ENCODE assay signal across 12 cellular contexts in the genomic region with DNA sequence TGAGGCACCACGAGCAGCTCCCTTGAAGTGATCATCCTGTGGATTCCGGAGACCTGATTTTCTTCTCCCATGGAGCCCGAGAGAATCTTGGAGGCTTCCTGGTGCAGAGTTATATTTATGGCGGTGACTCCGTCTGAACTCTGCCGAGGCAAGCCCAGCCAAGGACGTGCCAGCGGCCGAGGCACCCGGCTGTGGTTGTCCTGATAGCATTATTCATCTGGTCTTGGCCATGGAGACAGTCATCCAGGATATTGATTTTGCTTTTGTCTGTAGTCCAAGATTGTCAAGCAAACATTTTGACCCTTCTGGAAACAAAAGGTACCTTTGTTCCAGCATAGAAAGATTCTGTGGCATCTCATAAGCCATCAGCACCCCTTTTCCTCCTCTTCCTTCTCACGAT.
"Had no signal": no experiment of that assay in that cellular context is flagged by ENCODE, and none has a peak within 500 bp of the region (broad histone marks: within the 10 kb centered on the region; RNA-seq: fewer than 3 reads in every experiment).

No MANE protein-coding gene starts in this region.

- H3K27ac ChIP-seq: cardiac muscle cell, ovary, thyroid gland, vagina, WERI-Rb-1 had no signal

- H3K9me3 ChIP-seq: ovary, thyroid gland, vagina had no signal

- H3K4me3 Mint-ChIP-seq: activated naive CD4-positive, alpha-beta T cell treated with anti-CD3 and anti-CD28 coated beads, Interleukin-2, amount 10 ng/mL, durations not matched to agents 7 days and 5 days; stimulated activated naive B cell treated with anti-CD40 and anti-IgM and Interleukin-4, amounts not matched to agents 10 μg/mL and 1 μg/mL and 100 μg/mL, for 72 hours; T-helper 1 cell treated with Interleukin-12 subunit alpha and Interleukin-12 subunit beta and Interleukin-4 antibody, amounts not matched to agents 30 μg/mL and 1 μg/mL, for 36 hours had no signal

- H3K27ac Mint-ChIP-seq: activated naive CD4-positive, alpha-beta T cell treated with anti-CD3 and anti-CD28 coated beads, Interleukin-2, amount 10 ng/mL, durations not matched to agents 7 days and 5 days; T-helper 1 cell treated with Interleukin-12 subunit alpha and Interleukin-12 subunit beta and Interleukin-4 antibody, amounts not matched to agents 30 μg/mL and 1 μg/mL, for 36 hours had no signal

- H3K27me3 ChIP-seq: cardiac muscle cell, ovary, thyroid gland, vagina had no signal

- H3K27me3 Mint-ChIP-seq: stimulated activated naive B cell treated with anti-CD40 and anti-IgM and Interleukin-4, amounts not matched to agents 10 μg/mL and 1 μg/mL and 100 μg/mL, for 72 hours had no signal

- DNase-seq: activated CD4-positive, alpha-beta T cell treated with anti-CD3 and anti-CD28 coated beads, Interleukin-2, amount 50 U/mL, for 48 hours; activated naive CD4-positive, alpha-beta T cell treated with anti-CD3 and anti-CD28 coated beads, Interleukin-2, amount 10 ng/mL, durations not matched to agents 7 days and 5 days; hippocampal formation; kidney; stimulated activated CD4-positive, alpha-beta T cell treated with anti-CD3 and anti-CD28 coated beads, Interleukin-2, amount 100 ng/mL, for 48 hours; stimulated activated naive B cell treated with anti-CD40 and anti-IgM and Interleukin-4, amounts not matched to agents 10 μg/mL and 1 μg/mL and 100 μg/mL, for 72 hours; thyroid gland; WERI-Rb-1 had no signal

- H3K4me3 ChIP-seq: cardiac muscle cell, ovary, thyroid gland, vagina had no signal

- ATAC-seq: stimulated activated naive B cell treated with anti-CD40 and anti-IgM and Interleukin-4, amounts not matched to agents 10 μg/mL and 1 μg/mL and 100 μg/mL, for 72 hours had no signal

- H3K9me3 Mint-ChIP-seq: activated naive CD4-positive, alpha-beta T cell treated with anti-CD3 and anti-CD28 coated beads, Interleukin-2, amount 10 ng/mL, durations not matched to agents 7 days and 5 days; T-helper 1 cell treated with Interleukin-12 subunit alpha and Interleukin-12 subunit beta and Interleukin-4 antibody, amounts not matched to agents 30 μg/mL and 1 μg/mL, for 36 hours had no signal

- H3K36me3 ChIP-seq: ovary, thyroid gland, vagina, WERI-Rb-1 had no signal
